ENCODE assay signal across 1 cellular context in the genomic region with DNA sequence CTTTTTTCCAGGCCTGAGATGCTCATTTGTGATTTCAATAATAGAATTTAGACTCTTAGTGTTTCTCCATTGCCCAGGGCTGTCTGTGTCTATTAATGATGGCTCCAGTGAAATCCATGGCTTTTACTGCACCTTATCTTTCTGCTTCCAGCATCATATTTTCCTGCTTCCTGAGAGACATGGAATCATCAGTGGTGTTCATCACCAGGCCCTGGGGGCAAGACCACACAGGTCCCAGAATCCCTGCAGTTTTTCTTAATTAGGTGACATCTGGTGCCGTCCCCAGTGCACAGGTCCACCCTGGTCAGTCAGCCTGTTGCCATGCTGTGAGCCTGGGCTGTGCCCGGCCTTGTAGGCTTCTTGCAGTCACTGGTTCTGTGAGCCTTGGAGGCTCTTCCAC.
A peak's percentile ranks its signal among the peaks of the same experiment; 100 is the strongest.
TF ChIP-seq lines count a peak whose summit lies in the region.

No MANE protein-coding gene starts in this region.

TF ChIP-seq in SK-N-SH, 30 proteins besides CTCF, POLR2A, EP300 and RAD21 (continued from another document):
- TF ChIP-seq, protein P1, sequence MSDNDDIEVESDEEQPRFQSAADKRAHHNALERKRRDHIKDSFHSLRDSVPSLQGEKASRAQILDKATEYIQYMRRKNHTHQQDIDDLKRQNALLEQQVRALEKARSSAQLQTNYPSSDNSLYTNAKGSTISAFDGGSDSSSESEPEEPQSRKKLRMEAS (IDR thresholded peaks at IDR 0.05; ENCODE audit: low read depth) = no peak
- TF ChIP-seq JUND (IDR thresholded peaks at IDR 0.05) = no peak
- TF ChIP-seq RCOR1 (IDR thresholded peaks at IDR 0.05; ENCODE audit: low read length) = peak; percentile 97
- TF ChIP-seq, protein P2, sequence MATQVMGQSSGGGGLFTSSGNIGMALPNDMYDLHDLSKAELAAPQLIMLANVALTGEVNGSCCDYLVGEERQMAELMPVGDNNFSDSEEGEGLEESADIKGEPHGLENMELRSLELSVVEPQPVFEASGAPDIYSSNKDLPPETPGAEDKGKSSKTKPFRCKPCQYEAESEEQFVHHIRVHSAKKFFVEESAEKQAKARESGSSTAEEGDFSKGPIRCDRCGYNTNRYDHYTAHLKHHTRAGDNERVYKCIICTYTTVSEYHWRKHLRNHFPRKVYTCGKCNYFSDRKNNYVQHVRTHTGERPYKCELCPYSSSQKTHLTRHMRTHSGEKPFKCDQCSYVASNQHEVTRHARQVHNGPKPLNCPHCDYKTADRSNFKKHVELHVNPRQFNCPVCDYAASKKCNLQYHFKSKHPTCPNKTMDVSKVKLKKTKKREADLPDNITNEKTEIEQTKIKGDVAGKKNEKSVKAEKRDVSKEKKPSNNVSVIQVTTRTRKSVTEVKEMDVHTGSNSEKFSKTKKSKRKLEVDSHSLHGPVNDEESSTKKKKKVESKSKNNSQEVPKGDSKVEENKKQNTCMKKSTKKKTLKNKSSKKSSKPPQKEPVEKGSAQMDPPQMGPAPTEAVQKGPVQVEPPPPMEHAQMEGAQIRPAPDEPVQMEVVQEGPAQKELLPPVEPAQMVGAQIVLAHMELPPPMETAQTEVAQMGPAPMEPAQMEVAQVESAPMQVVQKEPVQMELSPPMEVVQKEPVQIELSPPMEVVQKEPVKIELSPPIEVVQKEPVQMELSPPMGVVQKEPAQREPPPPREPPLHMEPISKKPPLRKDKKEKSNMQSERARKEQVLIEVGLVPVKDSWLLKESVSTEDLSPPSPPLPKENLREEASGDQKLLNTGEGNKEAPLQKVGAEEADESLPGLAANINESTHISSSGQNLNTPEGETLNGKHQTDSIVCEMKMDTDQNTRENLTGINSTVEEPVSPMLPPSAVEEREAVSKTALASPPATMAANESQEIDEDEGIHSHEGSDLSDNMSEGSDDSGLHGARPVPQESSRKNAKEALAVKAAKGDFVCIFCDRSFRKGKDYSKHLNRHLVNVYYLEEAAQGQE (IDR thresholded peaks at IDR 0.05; ENCODE audit: low read depth, low read length) = no peak
- TF ChIP-seq POLR2AphosphoS5 (IDR thresholded peaks at IDR 0.05; ENCODE audit: low read depth, low read length) = peak; percentile 46
